Comparison of ENCODE assay signal across 13 cellular contexts in the genomic region with DNA sequence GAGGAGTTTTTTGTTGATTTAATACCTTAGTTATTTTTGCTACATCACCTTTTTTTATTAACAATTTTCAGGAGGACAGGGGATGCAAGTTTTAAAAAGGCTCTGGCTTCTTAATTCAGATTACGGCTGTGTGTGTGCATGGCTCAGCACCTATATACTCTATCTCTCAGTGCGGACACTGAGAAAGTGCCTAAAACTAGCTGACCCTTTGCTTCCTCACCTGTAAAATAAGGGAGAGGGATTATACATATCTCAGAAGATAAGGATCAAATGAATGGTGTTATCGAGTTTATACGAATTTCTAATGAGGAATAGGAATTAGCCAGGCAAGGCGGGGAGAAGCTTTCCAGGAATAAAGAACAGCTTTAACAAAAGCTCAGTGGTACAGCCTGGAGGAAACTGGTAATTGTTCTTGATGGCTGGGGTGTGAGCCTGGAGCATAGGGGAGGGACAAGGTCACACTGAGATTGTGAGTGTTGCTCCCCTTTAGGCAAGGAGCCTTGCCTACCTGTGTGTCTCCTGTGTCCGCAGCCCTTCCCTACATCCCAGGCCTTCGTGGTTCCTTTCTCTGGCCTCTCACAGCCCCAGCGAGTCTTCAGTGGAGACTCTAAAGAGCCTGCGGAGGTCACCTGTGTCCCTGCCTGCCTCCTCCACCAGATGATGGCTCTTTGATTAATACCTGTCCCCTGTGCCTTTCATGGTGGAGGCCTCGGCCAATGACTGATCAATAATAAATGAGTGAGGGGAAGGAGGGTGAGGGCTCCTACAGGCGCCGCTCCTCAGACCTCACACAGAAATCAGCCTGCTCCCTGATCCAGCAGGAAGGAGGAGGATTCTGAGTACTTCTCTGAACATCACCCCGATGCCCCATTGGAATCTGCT.
DNase-seq lines count a peak whose midpoint lies in the region; ATAC-seq lines count a peak whose summit lies in the region.
"Had no signal": no experiment of that assay in that cellular context is flagged by ENCODE, and none has a peak within 500 bp of the region (broad histone marks: within the 10 kb centered on the region; RNA-seq: fewer than 3 reads in every experiment).

No MANE protein-coding gene starts in this region.

- H3K4me3 Mint-ChIP-seq in stimulated activated effector memory CD8-positive, alpha-beta T cell treated with anti-CD3 and anti-CD28 coated beads, Interleukin-12 subunit alpha, Interleukin-12 subunit beta, amount 100 ng/mL, for 72 hours, result no peak overlapping the region
- H3K4me3 Mint-ChIP-seq: CD4-positive, alpha-beta memory T cell had no signal

- no peaks in the 10 kb centered on the region for H3K36me3 Mint-ChIP-seq in stimulated activated effector memory CD8-positive, alpha-beta T cell treated with anti-CD3 and anti-CD28 coated beads, Interleukin-12 subunit alpha, Interleukin-12 subunit beta, amount 100 ng/mL, for 72 hours
- H3K36me3 Mint-ChIP-seq: CD4-positive, alpha-beta memory T cell had no signal

- no peaks in the 10 kb centered on the region for H3K4me1 Mint-ChIP-seq in stimulated activated effector memory CD8-positive, alpha-beta T cell treated with anti-CD3 and anti-CD28 coated beads, Interleukin-12 subunit alpha, Interleukin-12 subunit beta, amount 100 ng/mL, for 72 hours
- H3K4me1 Mint-ChIP-seq: CD4-positive, alpha-beta memory T cell had no signal

- peaks cover 3% of the 10 kb centered on the region for H3K9me3 Mint-ChIP-seq in stimulated activated effector memory CD8-positive, alpha-beta T cell treated with anti-CD3 and anti-CD28 coated beads, Interleukin-12 subunit alpha, Interleukin-12 subunit beta, amount 100 ng/mL, for 72 hours

- DNase-seq in SK-N-DZ (ENCODE audit: low spot score) (peak; percentile 94), islet precursor cell (peak; percentile 48), NCI-H146 treated with DMSO at 0.1 percent for 48 hours (lab: John Stamatoyannopoulos, UW; ENCODE audit: unreplicated experiment) (no peak)
- DNase-seq in stimulated activated effector memory CD8-positive, alpha-beta T cell treated with anti-CD3 and anti-CD28 coated beads, Interleukin-12 subunit alpha, Interleukin-12 subunit beta, amount 100 ng/mL, for 72 hours (ENCODE audit: low spot score in 2 of 2), result no peak
- no peak for DNase-seq in activated naive CD4-positive, alpha-beta T cell treated with Interleukin-2 at 50 U/mL for 16 hours
- DNase-seq: C1 segment of cervical spinal cord; Calu3; CD4-positive, alpha-beta memory T cell; COR-L47; DND-41; GOT3; HCEC 1CT had no signal

- H3K27ac Mint-ChIP-seq in stimulated activated effector memory CD8-positive, alpha-beta T cell treated with anti-CD3 and anti-CD28 coated beads, Interleukin-12 subunit alpha, Interleukin-12 subunit beta, amount 100 ng/mL, for 72 hours, result no peak overlapping the region
- H3K27ac Mint-ChIP-seq: CD4-positive, alpha-beta memory T cell had no signal

- peak; percentile 11 for ATAC-seq in stimulated activated effector memory CD8-positive, alpha-beta T cell treated with anti-CD3 and anti-CD28 coated beads, Interleukin-12 subunit alpha, Interleukin-12 subunit beta, amount 100 ng/mL, for 72 hours
- no peak for ATAC-seq in GM21367 (IDR thresholded peaks at IDR 0.05; ENCODE audit: unreplicated experiment)

Comparison
In these comparisons a context has a peak if more than half of its experiments do, and no peak if none do; other contexts are left out.
1. DNase-seq: peak in SK-N-DZ (single experiment) and islet precursor cell (single experiment); none in stimulated activated effector memory CD8-positive, alpha-beta T cell treated with anti-CD3 and anti-CD28 coated beads, Interleukin-12 subunit alpha, Interleukin-12 subunit beta, amount 100 ng/mL, for 72 hours (0 of 2), NCI-H146 treated with DMSO at 0.1 percent for 48 hours (single experiment) and activated naive CD4-positive, alpha-beta T cell treated with Interleukin-2 at 50 U/mL for 16 hours (single experiment).